9 cellular contexts compared by ENCODE assay signal in genomic region chr15:59373215-59373614, GRCh38. TPM values are rescaled to one million over a fixed set of nuclear protein-coding genes. Genes with fewer than 3 reads are reported as not detected.
DNase-seq lines count a peak whose midpoint lies in the region; ATAC-seq and TF ChIP-seq lines count a peak whose summit lies in the region.
"Had no signal": no experiment of that assay in that cellular context is flagged by ENCODE, and none has a peak within 500 bp of the region (broad histone marks: within the 10 kb centered on the region; RNA-seq: fewer than 3 reads in every experiment).

No MANE protein-coding gene starts in this region.

- H3K4me1 ChIP-seq in body of pancreas (peaks cover 11% of the 10 kb centered on the region), lower lobe of right lung (peaks cover 14% of the 10 kb centered on the region), tibial artery (peaks cover 0 to 40% (median 14%) of the 10 kb centered on the region in 4 donors)

- no peaks in the 10 kb centered on the region for H3K9me3 Mint-ChIP-seq in activated CD8-positive, alpha-beta memory T cell treated with anti-CD3 and anti-CD28 coated beads, Interleukin-2, amount 10 ng/mL, durations not matched to agents 7 days and 5 days (ENCODE audit: low read depth)

- TF ChIP-seq CTCF in body of pancreas (IDR thresholded peaks at IDR 0.05) (no peak), lower lobe of right lung (IDR thresholded peaks at IDR 0.05) (no peak), tibial artery (IDR thresholded peaks at IDR 0.05) (no peak)

- peak overlapping the region; percentile 96 for H3K4me3 Mint-ChIP-seq in activated CD8-positive, alpha-beta memory T cell treated with anti-CD3 and anti-CD28 coated beads, Interleukin-2, amount 10 ng/mL, durations not matched to agents 7 days and 5 days

- H3K27me3 ChIP-seq in body of pancreas (no peaks in the 10 kb centered on the region), lower lobe of right lung (ENCODE audit: low read depth) (no peaks in the 10 kb centered on the region), tibial artery (no peaks in the 10 kb centered on the region)

- no peak for TF ChIP-seq POLR2A in body of pancreas (IDR thresholded peaks at IDR 0.05)

- no peaks in the 10 kb centered on the region for H3K36me3 ChIP-seq in body of pancreas (replicated peaks in 1 of 2; ENCODE audit: insufficient read depth in 1 of 2, low read depth in 2 of 2)
- H3K36me3 ChIP-seq in lower lobe of right lung, result no peaks in the 10 kb centered on the region
- no peaks in the 10 kb centered on the region for H3K36me3 ChIP-seq in tibial artery
- H3K36me3 ChIP-seq: BLaER1 had no signal

- H3K36me3 Mint-ChIP-seq in activated CD8-positive, alpha-beta memory T cell treated with anti-CD3 and anti-CD28 coated beads, Interleukin-2, amount 10 ng/mL, durations not matched to agents 7 days and 5 days, result peaks cover 8% of the 10 kb centered on the region

- H3K27ac ChIP-seq in body of pancreas (peak overlapping the region; percentile 96 to 98 (median 97)), lower lobe of right lung (peak overlapping the region; percentile 92), tibial artery (peak overlapping the region; percentile 93 to 96)
- H3K27ac ChIP-seq: BLaER1 had no signal

- H3K27me3 Mint-ChIP-seq in activated CD8-positive, alpha-beta memory T cell treated with anti-CD3 and anti-CD28 coated beads, Interleukin-2, amount 10 ng/mL, durations not matched to agents 7 days and 5 days, result peaks cover 61% of the 10 kb centered on the region

- intact Hi-C loops in body of pancreas (cut with DNase I), result no loop called here
- intact Hi-C loops in lower lobe of right lung (cut with DNase I), result no loop called here
- intact Hi-C loops in tibial artery (cut with DNase I; ENCODE audit: low total_unique reads), result loop anchor here (10.0 kb wide), 2 partner anchors 78 to 208 kb away; no protein-coding TSS in a partner anchor

- H3K4me3 ChIP-seq in body of pancreas (peak overlapping the region in 1 of 2 donors; percentile 86), lower lobe of right lung (peak overlapping the region; percentile 91), tibial artery (peak overlapping the region; percentile 83 to 89)

- no peak for ATAC-seq in activated CD8-positive, alpha-beta memory T cell treated with anti-CD3 and anti-CD28 coated beads, Interleukin-2, amount 10 ng/mL, durations not matched to agents 7 days and 5 days
- ATAC-seq in body of pancreas (no peak), lower lobe of right lung (no peak)

- CTCF ChIA-PET in activated CD8-positive, alpha-beta memory T cell treated with anti-CD3 and anti-CD28 coated beads, Interleukin-2, amount 10 ng/mL, durations not matched to agents 7 days and 5 days (lab: Charles Lee), result interaction anchor here (1.2 kb wide), 1 partner anchor 16 kb away, joined by 3 read pairs; no protein-coding TSS in a partner anchor

- H3K9me3 ChIP-seq in body of pancreas (no peaks in the 10 kb centered on the region), lower lobe of right lung (no peaks in the 10 kb centered on the region), tibial artery (no peaks in the 10 kb centered on the region)
- H3K9me3 ChIP-seq: BLaER1 had no signal

- H3K27ac Mint-ChIP-seq in activated CD8-positive, alpha-beta memory T cell treated with anti-CD3 and anti-CD28 coated beads, Interleukin-2, amount 10 ng/mL, durations not matched to agents 7 days and 5 days, result peak overlapping the region; percentile 18

- peaks cover 34% of the 10 kb centered on the region for H3K4me1 Mint-ChIP-seq in activated CD8-positive, alpha-beta memory T cell treated with anti-CD3 and anti-CD28 coated beads, Interleukin-2, amount 10 ng/mL, durations not matched to agents 7 days and 5 days

- WGBS in body of pancreas, 2 donors, result 1% methylated on average over 6 of the region's 6 CpGs

- DNase-seq in activated CD8-positive, alpha-beta memory T cell treated with anti-CD3 and anti-CD28 coated beads, Interleukin-2, amount 10 ng/mL, durations not matched to agents 7 days and 5 days, result no peak
- no peak for DNase-seq in activated CD8-positive, alpha-beta memory T cell treated with anti-CD3 and anti-CD28 coated beads, Interleukin-2, amount 50 U/mL, for 4 hours
- DNase-seq in body of pancreas (no peak), lower lobe of right lung (no peak), tibial artery (no peak), kidney glomerular epithelial cell (lab: John Stamatoyannopoulos, UW) (no peak)
- DNase-seq in stimulated activated CD4-positive, alpha-beta T cell treated with anti-CD3 and anti-CD28 coated beads, Interleukin-4, amount 100 ng/mL, for 24 hours, result no peak
- DNase-seq in NK-92 treated with Interleukin-12 subunit alpha and Interleukin-12 subunit beta, amount 100 ng/mL, for 24 hours (lab: John Stamatoyannopoulos, UW), result no peak

RNA-seq across cellular contexts. Expression of gene MYO1E, which starts 0.5 kb away (rescaled TPM):
- total RNA-seq in activated CD8-positive, alpha-beta memory T cell treated with anti-CD3 and anti-CD28 coated beads, Interleukin-2, amount 10 ng/mL, durations not matched to agents 7 days and 5 days, result 100 to 1,000 TPM in 1 of 2 experiments, 10 to 100 TPM in 1; 60.3 to 224 TPM
- total RNA-seq in body of pancreas (10 to 100 TPM; 14.0 to 48.5 TPM), lower lobe of right lung (59.4 TPM)
